In the genomic region with DNA sequence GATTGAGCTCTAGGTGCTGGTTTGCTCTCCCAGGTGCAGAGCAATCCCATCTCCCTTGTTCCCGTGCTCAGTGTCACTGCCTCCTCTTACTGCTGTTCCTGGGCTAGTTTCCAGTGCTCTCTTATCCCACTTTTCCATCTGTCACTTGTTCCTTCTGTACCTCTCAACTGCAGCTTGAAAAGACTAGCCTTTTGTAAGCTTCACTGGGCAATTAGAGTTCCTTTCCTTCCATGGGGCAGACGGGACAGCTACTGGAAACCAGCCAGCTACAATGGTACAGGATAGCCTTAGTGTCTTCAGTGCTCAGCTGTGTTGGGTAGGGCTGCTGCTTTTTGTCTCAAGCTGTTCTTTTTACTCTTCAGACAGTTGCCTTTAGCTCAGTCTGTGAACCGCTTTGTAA, we compare ENCODE assay signal across 10 cellular contexts. TPM values are rescaled to one million over a fixed set of nuclear protein-coding genes. Genes with fewer than 3 reads are reported as not detected.
A peak's percentile ranks its signal among the peaks of the same experiment; 100 is the strongest.
DNase-seq lines count a peak whose midpoint lies in the region; ATAC-seq and TF ChIP-seq lines count a peak whose summit lies in the region.
"Had no signal": no experiment of that assay in that cellular context is flagged by ENCODE, and none has a peak within 500 bp of the region (broad histone marks: within the 10 kb centered on the region; RNA-seq: fewer than 3 reads in every experiment).

No MANE protein-coding gene starts in this region.

- H3K4me1 ChIP-seq in GM23338 (ENCODE audit: insufficient read depth) = no peaks in the 10 kb centered on the region

- no peak overlapping the region for H3K4me2 ChIP-seq in GM23338

- H3K36me3 ChIP-seq in GM23338 (ENCODE audit: insufficient read depth) = peaks cover 41% of the 10 kb centered on the region

- TF ChIP-seq CTCF in HFFc6 (IDR thresholded peaks at IDR 0.05) (no peak), GM23338 (conservative IDR thresholded peaks at IDR 0.05; ENCODE audit: low read depth in 2 of 2) (no peak)

- no peaks in the 10 kb centered on the region for H3F3A ChIP-seq in GM23338 (replicated peaks; ENCODE audit: low read depth)

- H3K4me1 Mint-ChIP-seq in HFFc6 (ENCODE audit: low read depth) (peaks cover 24% of the 10 kb centered on the region), GM23338 (no peaks in the 10 kb centered on the region)
- H3K4me1 Mint-ChIP-seq: stimulated activated memory B cell treated with anti-CD40 and anti-IgM and Interleukin-4, amounts not matched to agents 10 μg/mL and 1 μg/mL and 100 μg/mL, for 72 hours had no signal

- no peaks in the 10 kb centered on the region; the same call in 1 of the 2 replicates for H3K27me3 Mint-ChIP-seq in HFFc6 (ENCODE audit: insufficient read depth)
- no peaks in the 10 kb centered on the region for H3K27me3 Mint-ChIP-seq in GM23338 (ENCODE audit: insufficient read depth, low read depth, poor library complexity)
- H3K27me3 Mint-ChIP-seq: activated naive CD8-positive, alpha-beta T cell treated with anti-CD3 and anti-CD28 coated beads for 36 hours; stimulated activated memory B cell treated with anti-CD40 and anti-IgM and Interleukin-4, amounts not matched to agents 10 μg/mL and 1 μg/mL and 100 μg/mL, for 72 hours had no signal

- no peak overlapping the region for H3K4me3 Mint-ChIP-seq in HFFc6
- H3K4me3 Mint-ChIP-seq in GM23338 = no peak overlapping the region
- H3K4me3 Mint-ChIP-seq: activated naive CD8-positive, alpha-beta T cell treated with anti-CD3 and anti-CD28 coated beads for 36 hours; stimulated activated memory B cell treated with anti-CD40 and anti-IgM and Interleukin-4, amounts not matched to agents 10 μg/mL and 1 μg/mL and 100 μg/mL, for 72 hours had no signal

- H3K9me3 Mint-ChIP-seq in HFFc6 (no peaks in the 10 kb centered on the region), GM23338 (no peaks in the 10 kb centered on the region)
- H3K9me3 Mint-ChIP-seq: activated naive CD8-positive, alpha-beta T cell treated with anti-CD3 and anti-CD28 coated beads for 36 hours; stimulated activated memory B cell treated with anti-CD40 and anti-IgM and Interleukin-4, amounts not matched to agents 10 μg/mL and 1 μg/mL and 100 μg/mL, for 72 hours had no signal

- H3K36me3 Mint-ChIP-seq in HFFc6 (ENCODE audit: low read depth) (peaks cover 8% of the 10 kb centered on the region), GM23338 (ENCODE audit: low read depth) (peaks cover 57% of the 10 kb centered on the region)

- no peak overlapping the region for H3K27ac ChIP-seq in GM23338 (ENCODE audit: low read depth)

- H3K79me2 ChIP-seq in GM23338 (replicated peaks; ENCODE audit: insufficient read depth) = no peaks in the 10 kb centered on the region

- DNase-seq in HFFc6 (no peak), NCI-H524 (lab: John Stamatoyannopoulos, UW) (peak; percentile 95 to 98), glomerular visceral epithelial cell (ENCODE audit: extremely low spot score) (peak; percentile 25), pons (ENCODE audit: low spot score) (peak; percentile 76), OCI-M2 (lab: John Stamatoyannopoulos, UW; ENCODE audit: unreplicated experiment) (no peak), GM23338 (ENCODE audit: low spot score) (no peak), GM19238 (ENCODE audit: insufficient read length, low spot score) (no peak)
- DNase-seq: activated naive CD8-positive, alpha-beta T cell treated with anti-CD3 and anti-CD28 coated beads for 36 hours had no signal

- H3K9me2 ChIP-seq in GM23338 (ENCODE audit: insufficient read depth) = no peaks in the 10 kb centered on the region

- no peak for ATAC-seq in GM23338
- ATAC-seq: stimulated activated memory B cell treated with anti-CD40 and anti-IgM and Interleukin-4, amounts not matched to agents 10 μg/mL and 1 μg/mL and 100 μg/mL, for 72 hours had no signal

- H3K27me3 ChIP-seq in GM23338 (ENCODE audit: insufficient read depth) = no peaks in the 10 kb centered on the region

- H2AFZ ChIP-seq in GM23338 = no peak overlapping the region

- no peak overlapping the region for H3K4me3 ChIP-seq in GM23338
- H3K4me3 ChIP-seq: skin epidermis had no signal

- H4K20me1 ChIP-seq in GM23338 (replicated peaks; ENCODE audit: insufficient read depth) = no peaks in the 10 kb centered on the region; the same call in 1 of the 2 replicates

- H3K27ac Mint-ChIP-seq in HFFc6 (peak overlapping the region; percentile 17; the same call in 1 of the 2 replicates), GM23338 (no peak overlapping the region)
- H3K27ac Mint-ChIP-seq: activated naive CD8-positive, alpha-beta T cell treated with anti-CD3 and anti-CD28 coated beads for 36 hours; stimulated activated memory B cell treated with anti-CD40 and anti-IgM and Interleukin-4, amounts not matched to agents 10 μg/mL and 1 μg/mL and 100 μg/mL, for 72 hours had no signal

TF ChIP-seq in GM23338, 12 proteins besides CTCF, POLR2A, EP300 and RAD21 (continues in another document):
- TF ChIP-seq JUNB (IDR thresholded peaks at IDR 0.05; ENCODE audit: unreplicated experiment) = no peak
- TF ChIP-seq ZNF462 (CRISPR knock-in tag; IDR thresholded peaks at IDR 0.05) = no peak
- no peak for TF ChIP-seq ZNF114 (CRISPR knock-in tag; IDR thresholded peaks at IDR 0.05)
- no peak for TF ChIP-seq CREB1 (CRISPR knock-in tag; IDR thresholded peaks at IDR 0.05; ENCODE audit: low read depth)
- no peak for TF ChIP-seq POLR2AphosphoS5 (IDR thresholded peaks at IDR 0.05; ENCODE audit: low read depth)
- TF ChIP-seq EZH2 (IDR thresholded peaks at IDR 0.05; ENCODE audit: low read depth, unreplicated experiment) = no peak
- TF ChIP-seq EZH2phosphoT487 (IDR thresholded peaks at IDR 0.05; ENCODE audit: unreplicated experiment) = no peak
- no peak for TF ChIP-seq STAT1 (IDR thresholded peaks at IDR 0.05; ENCODE audit: unreplicated experiment)
- TF ChIP-seq NANOG (IDR thresholded peaks at IDR 0.05; ENCODE audit: borderline replicate concordance) = no peak
- no peak for TF ChIP-seq ZNF331 (CRISPR knock-in tag; IDR thresholded peaks at IDR 0.05; ENCODE audit: low read depth)

RNA-seq across cellular contexts. Expression of gene AGT, which starts 31.6 kb away (rescaled TPM):
- under 1 TPM in 4 of 6 experiments, not detected in 2; 0.09 to 0.19 (median 0.13) TPM for total RNA-seq in HFFc6 (2021; fragmentation: NEBNext Ultra II Directional; extraction: Animal tissue kit (Norgen Biotek cat#: 25700))
- total RNA-seq in GM23338 (2014; rRNA removed; shearing (Covaris generic)) = not detected in 2 replicates
- polyA plus RNA-seq in GM23338 (2016; fragmentation: Nextera tagmentation; extraction: Ambion mirVana) = 0.11 TPM in 1 of 2 replicates, not detected in the other
- total RNA-seq: activated naive CD8-positive, alpha-beta T cell treated with anti-CD3 and anti-CD28 coated beads for 36 hours had no signal

RNA-seq across cellular contexts. Expression of gene COG2, which starts 40.0 kb away (rescaled TPM):
- total RNA-seq in HFFc6 (2021; fragmentation: NEBNext Ultra II Directional; extraction: Animal tissue kit (Norgen Biotek cat#: 25700)) = 10 to 100 TPM; 17.0 to 23.0 (median 20.6) TPM
- 38.5 and 53.9 TPM in 2 replicates for total RNA-seq in GM23338 (2014; rRNA removed; shearing (Covaris generic))
- 29.2 and 35.8 TPM in 2 replicates for polyA plus RNA-seq in GM23338 (2016; fragmentation: Nextera tagmentation; extraction: Ambion mirVana)

Comparison
In these comparisons a context has a peak if more than half of its experiments do, and no peak if none do; other contexts are left out.
1. DNase-seq: peak in NCI-H524 (2 of 2), glomerular visceral epithelial cell (single experiment) and pons (single experiment); none in HFFc6 (single experiment), OCI-M2 (single experiment), GM23338 (single experiment) and GM19238 (single experiment).